1 cellular context compared by ENCODE assay signal in genomic region chr17:73231841-73232586, GRCh38.
TF ChIP-seq lines count a peak whose summit lies in the region.

No MANE protein-coding gene starts in this region.

TF ChIP-seq in GM12878, 131 proteins besides CTCF, POLR2A, EP300 and RAD21 (continued from another document):
- TF ChIP-seq, protein P1, sequence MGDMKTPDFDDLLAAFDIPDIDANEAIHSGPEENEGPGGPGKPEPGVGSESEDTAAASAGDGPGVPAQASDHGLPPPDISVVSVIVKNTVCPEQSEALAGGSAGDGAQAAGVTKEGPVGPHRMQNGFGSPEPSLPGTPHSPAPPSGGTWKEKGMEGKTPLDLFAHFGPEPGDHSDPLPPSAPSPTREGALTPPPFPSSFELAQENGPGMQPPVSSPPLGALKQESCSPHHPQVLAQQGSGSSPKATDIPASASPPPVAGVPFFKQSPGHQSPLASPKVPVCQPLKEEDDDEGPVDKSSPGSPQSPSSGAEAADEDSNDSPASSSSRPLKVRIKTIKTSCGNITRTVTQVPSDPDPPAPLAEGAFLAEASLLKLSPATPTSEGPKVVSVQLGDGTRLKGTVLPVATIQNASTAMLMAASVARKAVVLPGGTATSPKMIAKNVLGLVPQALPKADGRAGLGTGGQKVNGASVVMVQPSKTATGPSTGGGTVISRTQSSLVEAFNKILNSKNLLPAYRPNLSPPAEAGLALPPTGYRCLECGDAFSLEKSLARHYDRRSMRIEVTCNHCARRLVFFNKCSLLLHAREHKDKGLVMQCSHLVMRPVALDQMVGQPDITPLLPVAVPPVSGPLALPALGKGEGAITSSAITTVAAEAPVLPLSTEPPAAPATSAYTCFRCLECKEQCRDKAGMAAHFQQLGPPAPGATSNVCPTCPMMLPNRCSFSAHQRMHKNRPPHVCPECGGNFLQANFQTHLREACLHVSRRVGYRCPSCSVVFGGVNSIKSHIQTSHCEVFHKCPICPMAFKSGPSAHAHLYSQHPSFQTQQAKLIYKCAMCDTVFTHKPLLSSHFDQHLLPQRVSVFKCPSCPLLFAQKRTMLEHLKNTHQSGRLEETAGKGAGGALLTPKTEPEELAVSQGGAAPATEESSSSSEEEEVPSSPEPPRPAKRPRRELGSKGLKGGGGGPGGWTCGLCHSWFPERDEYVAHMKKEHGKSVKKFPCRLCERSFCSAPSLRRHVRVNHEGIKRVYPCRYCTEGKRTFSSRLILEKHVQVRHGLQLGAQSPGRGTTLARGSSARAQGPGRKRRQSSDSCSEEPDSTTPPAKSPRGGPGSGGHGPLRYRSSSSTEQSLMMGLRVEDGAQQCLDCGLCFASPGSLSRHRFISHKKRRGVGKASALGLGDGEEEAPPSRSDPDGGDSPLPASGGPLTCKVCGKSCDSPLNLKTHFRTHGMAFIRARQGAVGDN (IDR thresholded peaks at IDR 0.05): 0 out of 2 replicates have a peak, but pooled peaks have one; percentile 21
- no peak for TF ChIP-seq CHD2 (IDR thresholded peaks at IDR 0.05; ENCODE audit: borderline replicate concordance, low read depth, low read length)
- TF ChIP-seq, protein P2, sequence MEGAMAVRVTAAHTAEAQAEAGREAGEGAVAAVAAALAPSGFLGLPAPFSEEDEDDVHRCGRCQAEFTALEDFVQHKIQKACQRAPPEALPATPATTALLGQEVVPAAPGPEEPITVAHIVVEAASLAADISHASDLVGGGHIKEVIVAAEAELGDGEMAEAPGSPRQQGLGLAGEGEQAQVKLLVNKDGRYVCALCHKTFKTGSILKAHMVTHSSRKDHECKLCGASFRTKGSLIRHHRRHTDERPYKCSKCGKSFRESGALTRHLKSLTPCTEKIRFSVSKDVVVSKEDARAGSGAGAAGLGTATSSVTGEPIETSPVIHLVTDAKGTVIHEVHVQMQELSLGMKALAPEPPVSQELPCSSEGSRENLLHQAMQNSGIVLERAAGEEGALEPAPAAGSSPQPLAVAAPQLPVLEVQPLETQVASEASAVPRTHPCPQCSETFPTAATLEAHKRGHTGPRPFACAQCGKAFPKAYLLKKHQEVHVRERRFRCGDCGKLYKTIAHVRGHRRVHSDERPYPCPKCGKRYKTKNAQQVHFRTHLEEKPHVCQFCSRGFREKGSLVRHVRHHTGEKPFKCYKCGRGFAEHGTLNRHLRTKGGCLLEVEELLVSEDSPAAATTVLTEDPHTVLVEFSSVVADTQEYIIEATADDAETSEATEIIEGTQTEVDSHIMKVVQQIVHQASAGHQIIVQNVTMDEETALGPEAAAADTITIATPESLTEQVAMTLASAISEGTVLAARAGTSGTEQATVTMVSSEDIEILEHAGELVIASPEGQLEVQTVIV (IDR thresholded peaks at IDR 0.05; ENCODE audit: borderline replicate concordance, partially characterized antibody): peak; percentile 26
- TF ChIP-seq PAX5 (IDR thresholded peaks at IDR 0.05; ENCODE audit: borderline replicate concordance, low read depth, low read length): 0 out of 2 replicates have a peak, but pooled peaks have one; percentile 29
- TF ChIP-seq RB1 (IDR thresholded peaks at IDR 0.05; ENCODE audit: borderline replicate concordance): 0 out of 2 replicates have a peak, but pooled peaks have one; percentile 66
- TF ChIP-seq, protein P3, sequence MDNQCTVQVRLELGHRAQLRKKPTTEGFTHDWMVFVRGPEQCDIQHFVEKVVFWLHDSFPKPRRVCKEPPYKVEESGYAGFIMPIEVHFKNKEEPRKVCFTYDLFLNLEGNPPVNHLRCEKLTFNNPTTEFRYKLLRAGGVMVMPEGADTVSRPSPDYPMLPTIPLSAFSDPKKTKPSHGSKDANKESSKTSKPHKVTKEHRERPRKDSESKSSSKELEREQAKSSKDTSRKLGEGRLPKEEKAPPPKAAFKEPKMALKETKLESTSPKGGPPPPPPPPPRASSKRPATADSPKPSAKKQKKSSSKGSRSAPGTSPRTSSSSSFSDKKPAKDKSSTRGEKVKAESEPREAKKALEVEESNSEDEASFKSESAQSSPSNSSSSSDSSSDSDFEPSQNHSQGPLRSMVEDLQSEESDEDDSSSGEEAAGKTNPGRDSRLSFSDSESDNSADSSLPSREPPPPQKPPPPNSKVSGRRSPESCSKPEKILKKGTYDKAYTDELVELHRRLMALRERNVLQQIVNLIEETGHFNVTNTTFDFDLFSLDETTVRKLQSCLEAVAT (IDR thresholded peaks at IDR 0.05): 0 out of 2 replicates have a peak, but pooled peaks have one; percentile 57
- 0 out of 2 replicates have a peak, but pooled peaks have one; percentile 42 for TF ChIP-seq CREB1 (IDR thresholded peaks at IDR 0.05; ENCODE audit: low read depth)
- no peak for TF ChIP-seq ATF3 (IDR thresholded peaks at IDR 0.05; ENCODE audit: borderline replicate concordance, extremely low read depth, low read depth, low read length)
- TF ChIP-seq SREBF2 (IDR thresholded peaks at IDR 0.05; ENCODE audit: low read length): no peak
- no peak for TF ChIP-seq CBX5 (IDR thresholded peaks at IDR 0.05; ENCODE audit: low read depth)
- TF ChIP-seq POLR2AphosphoS5 (IDR thresholded peaks at IDR 0.05; ENCODE audit: low read length): peak; percentile 70; the same call in 1 of the 2 replicates
- TF ChIP-seq ZNF217 (IDR thresholded peaks at IDR 0.05): no peak
- TF ChIP-seq MYB (IDR thresholded peaks at IDR 0.05; ENCODE audit: borderline replicate concordance, low read depth, low read length): peak; percentile 94
- TF ChIP-seq LARP7 (IDR thresholded peaks at IDR 0.05): peak; percentile 79
- peak; percentile 92 for TF ChIP-seq ELK1 (IDR thresholded peaks at IDR 0.05; ENCODE audit: low read depth, low read length)
- TF ChIP-seq CBFB (IDR thresholded peaks at IDR 0.05; ENCODE audit: low read depth): 0 out of 2 replicates have a peak, but pooled peaks have one; percentile 46
- TF ChIP-seq JUND (IDR thresholded peaks at IDR 0.05; ENCODE audit: low read depth, low read length): peak; percentile 79
- no peak for TF ChIP-seq KAT2A (conservative IDR thresholded peaks at IDR 0.05; ENCODE audit: control insufficient read depth, low read depth, low read length)
- TF ChIP-seq IKZF1 (conservative IDR thresholded peaks at IDR 0.05): peak; percentile 68
- TF ChIP-seq FOXK2 (IDR thresholded peaks at IDR 0.05): peak; percentile 84
- TF ChIP-seq GABPA (IDR thresholded peaks at IDR 0.05; ENCODE audit: low read depth): peak; percentile 61; the same call in 1 of the 2 replicates
- TF ChIP-seq MTA3 (IDR thresholded peaks at IDR 0.05; ENCODE audit: borderline replicate concordance, low read length): no peak
- no peak for TF ChIP-seq MEF2B (IDR thresholded peaks at IDR 0.05; ENCODE audit: partially characterized antibody, poor library complexity, severe bottlenecking)
- peak; percentile 67 for TF ChIP-seq SP1 (IDR thresholded peaks at IDR 0.05; ENCODE audit: low read depth, low read length)
